In genomic region chr7:129073204-129073603, GRCh38 we compare ENCODE assay signal across 2 cellular contexts.
TF ChIP-seq lines count a peak whose summit lies in the region.

No MANE protein-coding gene starts in this region.

TF ChIP-seq in HepG2, 621 proteins besides CTCF, POLR2A, EP300 and RAD21:
- TF ChIP-seq MAFK (conservative IDR thresholded peaks at IDR 0.05 in 1 of 2, IDR thresholded peaks at IDR 0.05 in 1 of 2; ENCODE audit: low read length in 2 of 2) (peak; percentile 68 to 79), RFX5 (IDR thresholded peaks at IDR 0.05; ENCODE audit: low read depth, low read length) (no peak), ZNF768 (CRISPR knock-in tag; IDR thresholded peaks at IDR 0.05) (no peak), ZNF343 (CRISPR knock-in tag; IDR thresholded peaks at IDR 0.05) (no peak), SALL2 (CRISPR knock-in tag; IDR thresholded peaks at IDR 0.05) (no peak), RBM39 (IDR thresholded peaks at IDR 0.05; ENCODE audit: low read depth, low read length, poor library complexity, severe bottlenecking) (no peak), ZNF501 (CRISPR knock-in tag; IDR thresholded peaks at IDR 0.05) (no peak), MAFF (IDR thresholded peaks at IDR 0.05; ENCODE audit: low read depth, low read length) (peak; percentile 61), ZNF142 (CRISPR knock-in tag; IDR thresholded peaks at IDR 0.05) (no peak), SSRP1 (CRISPR knock-in tag; IDR thresholded peaks at IDR 0.05) (no peak), TERF1 (CRISPR knock-in tag; IDR thresholded peaks at IDR 0.05) (no peak)
TF ChIP-seq in HepG2: peak in this region for 2.

TF ChIP-seq in K562, 482 proteins besides CTCF, POLR2A, EP300 and RAD21:
- TF ChIP-seq GMEB1 (CRISPR knock-in tag; IDR thresholded peaks at IDR 0.05) (no peak), ZNF316 (IDR thresholded peaks at IDR 0.05) (peak; percentile 88), ZNF79 (CRISPR knock-in tag; IDR thresholded peaks at IDR 0.05; ENCODE audit: low read depth) (no peak), COPS2 (conservative IDR thresholded peaks at IDR 0.05) (no peak), ZNF717 (CRISPR knock-in tag; IDR thresholded peaks at IDR 0.05) (no peak), NFYB (IDR thresholded peaks at IDR 0.05; ENCODE audit: extremely low read depth, insufficient read length) (no peak), SMARCE1 (IDR thresholded peaks at IDR 0.05) (no peak), HLTF (IDR thresholded peaks at IDR 0.05) (no peak), MAFF (IDR thresholded peaks at IDR 0.05; ENCODE audit: low read length) (peak; percentile 63), DMBX1 (CRISPR knock-in tag; IDR thresholded peaks at IDR 0.05; ENCODE audit: borderline replicate concordance) (no peak), ZBED1 (IDR thresholded peaks at IDR 0.05) (no peak), MAFG (tag; conservative IDR thresholded peaks at IDR 0.05) (peak; percentile 57), MAFK (IDR thresholded peaks at IDR 0.05; ENCODE audit: low read length) (peak; percentile 62), NCOA2 (IDR thresholded peaks at IDR 0.05; ENCODE audit: partially characterized antibody in 2 of 2) (no peak), DDX20 (tag; IDR thresholded peaks at IDR 0.05; ENCODE audit: low read depth) (no peak), ZNF318 (IDR thresholded peaks at IDR 0.05; ENCODE audit: borderline replicate concordance in 1 of 2, low read depth in 1 of 2) (no peak), BMI1 (IDR thresholded peaks at IDR 0.05; ENCODE audit: low read length) (no peak), CBX8 (IDR thresholded peaks at IDR 0.05; ENCODE audit: borderline replicate concordance, extremely low read depth, low read depth, low read length, poor library complexity, severe bottlenecking) (no peak), KLF10 (CRISPR knock-in tag; IDR thresholded peaks at IDR 0.05) (no peak), ZFX (CRISPR knock-in tag; IDR thresholded peaks at IDR 0.05) (no peak), FOXM1 (IDR thresholded peaks at IDR 0.05; ENCODE audit: low read depth) (no peak), FOXM1 (CRISPR knock-in tag; IDR thresholded peaks at IDR 0.05; ENCODE audit: low read depth) (no peak), HCFC1 (IDR thresholded peaks at IDR 0.05; ENCODE audit: low read depth, low read length) (no peak), C11orf30 (IDR thresholded peaks at IDR 0.05; ENCODE audit: low read depth) (peak; percentile 71), CBX1 (IDR thresholded peaks at IDR 0.05; ENCODE audit: low read depth) (no peak), BCLAF1 (IDR thresholded peaks at IDR 0.05; ENCODE audit: borderline replicate concordance in 1 of 2, control insufficient read depth in 1 of 2, low read depth in 2 of 2, low read length in 1 of 2) (no peak), FOS (IDR thresholded peaks at IDR 0.05; ENCODE audit: extremely low read depth, insufficient read length) (no peak), ATF7 (IDR thresholded peaks at IDR 0.05) (no peak)
